ENCODE assay signal across 1 cellular context in the genomic region with DNA sequence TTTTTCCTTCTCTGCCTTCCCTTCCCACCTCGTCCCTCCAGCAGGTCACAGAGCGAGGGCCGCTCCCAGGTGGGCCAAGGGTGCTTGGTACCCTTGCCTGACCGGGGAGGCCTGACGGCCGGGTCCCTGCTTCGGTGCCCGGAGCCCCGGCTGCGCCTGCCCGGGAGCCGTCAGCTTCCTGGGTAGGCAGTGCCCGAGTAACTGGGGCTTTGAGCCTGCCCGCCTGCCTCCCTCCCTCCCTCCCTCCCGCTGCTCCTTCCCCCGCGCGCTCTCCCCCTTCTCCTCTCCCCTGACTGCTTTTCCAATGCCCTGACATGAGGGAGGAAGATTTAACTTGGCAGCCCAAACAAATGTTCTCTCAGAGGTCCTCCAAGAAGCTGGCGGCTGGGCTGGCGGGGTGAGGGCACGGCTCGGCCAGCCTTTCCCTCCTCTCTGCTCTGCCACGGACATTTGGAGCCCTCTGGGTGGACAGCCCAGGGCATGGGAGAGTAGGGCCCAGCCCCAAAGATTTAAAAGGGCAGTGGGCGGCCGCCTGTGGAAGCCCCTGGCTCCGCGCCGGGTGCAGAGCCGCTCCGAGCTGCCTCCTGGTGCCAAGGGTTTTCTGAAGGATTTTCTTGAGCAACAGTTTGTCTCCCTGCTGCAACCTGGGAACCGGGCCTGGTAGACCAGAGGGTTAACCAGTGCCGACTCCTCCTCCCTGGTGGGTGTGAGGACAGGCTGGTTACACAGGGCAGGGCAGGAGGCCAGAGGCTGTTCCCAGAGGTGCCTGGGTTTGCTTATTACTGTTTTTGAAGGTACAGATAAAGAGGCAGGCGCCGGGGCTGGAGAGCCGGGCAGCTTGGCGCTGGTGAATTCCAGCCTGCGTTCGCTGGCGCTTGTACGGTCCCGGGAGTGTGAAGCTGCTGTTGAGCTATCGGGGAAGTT.
TF ChIP-seq lines count a peak whose summit lies in the region.

No MANE protein-coding gene starts in this region.

TF ChIP-seq in HCT116, 20 proteins besides CTCF, POLR2A, EP300 and RAD21 (continued from another document):
- TF ChIP-seq, protein P1, sequence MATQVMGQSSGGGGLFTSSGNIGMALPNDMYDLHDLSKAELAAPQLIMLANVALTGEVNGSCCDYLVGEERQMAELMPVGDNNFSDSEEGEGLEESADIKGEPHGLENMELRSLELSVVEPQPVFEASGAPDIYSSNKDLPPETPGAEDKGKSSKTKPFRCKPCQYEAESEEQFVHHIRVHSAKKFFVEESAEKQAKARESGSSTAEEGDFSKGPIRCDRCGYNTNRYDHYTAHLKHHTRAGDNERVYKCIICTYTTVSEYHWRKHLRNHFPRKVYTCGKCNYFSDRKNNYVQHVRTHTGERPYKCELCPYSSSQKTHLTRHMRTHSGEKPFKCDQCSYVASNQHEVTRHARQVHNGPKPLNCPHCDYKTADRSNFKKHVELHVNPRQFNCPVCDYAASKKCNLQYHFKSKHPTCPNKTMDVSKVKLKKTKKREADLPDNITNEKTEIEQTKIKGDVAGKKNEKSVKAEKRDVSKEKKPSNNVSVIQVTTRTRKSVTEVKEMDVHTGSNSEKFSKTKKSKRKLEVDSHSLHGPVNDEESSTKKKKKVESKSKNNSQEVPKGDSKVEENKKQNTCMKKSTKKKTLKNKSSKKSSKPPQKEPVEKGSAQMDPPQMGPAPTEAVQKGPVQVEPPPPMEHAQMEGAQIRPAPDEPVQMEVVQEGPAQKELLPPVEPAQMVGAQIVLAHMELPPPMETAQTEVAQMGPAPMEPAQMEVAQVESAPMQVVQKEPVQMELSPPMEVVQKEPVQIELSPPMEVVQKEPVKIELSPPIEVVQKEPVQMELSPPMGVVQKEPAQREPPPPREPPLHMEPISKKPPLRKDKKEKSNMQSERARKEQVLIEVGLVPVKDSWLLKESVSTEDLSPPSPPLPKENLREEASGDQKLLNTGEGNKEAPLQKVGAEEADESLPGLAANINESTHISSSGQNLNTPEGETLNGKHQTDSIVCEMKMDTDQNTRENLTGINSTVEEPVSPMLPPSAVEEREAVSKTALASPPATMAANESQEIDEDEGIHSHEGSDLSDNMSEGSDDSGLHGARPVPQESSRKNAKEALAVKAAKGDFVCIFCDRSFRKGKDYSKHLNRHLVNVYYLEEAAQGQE (IDR thresholded peaks at IDR 0.05; ENCODE audit: low read depth), result no peak
